Comparison of ENCODE assay signal across 36 cellular contexts in the genomic region with DNA sequence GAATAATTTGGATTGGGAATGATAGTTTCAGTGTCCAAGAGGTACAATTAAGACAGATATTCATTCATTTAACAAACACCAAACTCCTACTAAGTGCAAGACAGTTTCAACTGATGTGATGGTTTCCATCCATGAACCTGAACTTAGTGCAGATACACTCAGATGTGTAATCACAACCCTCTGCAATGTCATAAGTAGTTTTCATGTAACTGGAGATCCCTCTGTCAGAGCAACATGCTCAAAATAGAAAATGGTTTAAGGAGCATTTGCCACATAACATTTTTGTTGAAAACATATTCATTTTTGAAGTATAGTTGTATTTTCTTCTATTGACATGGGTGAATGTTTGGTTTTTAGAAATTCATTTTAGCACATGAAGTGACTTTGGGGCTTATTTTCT. TPM values are rescaled to one million over a fixed set of nuclear protein-coding genes. Genes with fewer than 3 reads are reported as not detected.
"Had no signal": no experiment of that assay in that cellular context is flagged by ENCODE, and none has a peak within 500 bp of the region (broad histone marks: within the 10 kb centered on the region; RNA-seq: fewer than 3 reads in every experiment).

No MANE protein-coding gene starts in this region.

- H3K4me2 ChIP-seq: KMS-11 had no signal

- H3K27me3 ChIP-seq: MG63 had no signal

- H3K4me3 ChIP-seq: MG63 had no signal

- H3K27ac ChIP-seq: KMS-11 had no signal

- H3K36me3 ChIP-seq: MG63 had no signal

- H3K9me3 ChIP-seq: MG63 had no signal

- DNase-seq: Karpas-422, Kasumi-1, MG63, MV-4-11, NCI-H1048, NCI-H1092, NCI-H1092 treated with DMSO at 0.1 percent for 48 hours, NCI-H1105, NCI-H1105 treated with DMSO at 0.1 percent for 48 hours, NCI-H1417, NCI-H1417 treated with DMSO at 0.1 percent for 48 hours, NCI-H1436, NCI-H1436 treated with DMSO at 0.1 percent for 48 hours, NCI-H146, NCI-H1694, NCI-H1694 treated with DMSO at 0.1 percent for 48 hours, NCI-H187, NCI-H187 treated with DMSO at 0.1 percent for 48 hours, NCI-H1930, NCI-H2029, NCI-H2029 treated with DMSO at 0.1 percent for 48 hours, NCI-H2081, NCI-H2081 treated with DMSO at 0.1 percent for 48 hours, NCI-H2107, NCI-H2171, NCI-H2171 treated with DMSO at 0.1 percent for 48 hours, NCI-H2227 treated with DMSO at 0.1 percent for 48 hours, NCI-H226, NCI-H345, NCI-H446, NCI-H446 treated with DMSO at 0.1 percent for 48 hours, NCI-H510A, NCI-H510A treated with DMSO at 0.1 percent for 48 hours had no signal

RNA-seq across cellular contexts. Expression of gene PKNOX2, which starts 16.5 kb away (rescaled TPM):
- total RNA-seq: M059J, NCI-H460 had no signal
